16 cellular contexts compared by ENCODE assay signal in genomic region chr15:42344763-42345162, GRCh38. TPM values are rescaled to one million over a fixed set of nuclear protein-coding genes. Genes with fewer than 3 reads are reported as not detected.
DNase-seq lines count a peak whose midpoint lies in the region; ATAC-seq and TF ChIP-seq lines count a peak whose summit lies in the region.
"Had no signal": no experiment of that assay in that cellular context is flagged by ENCODE, and none has a peak within 500 bp of the region (broad histone marks: within the 10 kb centered on the region; RNA-seq: fewer than 3 reads in every experiment).

No MANE protein-coding gene starts in this region.

- DNase-seq in GM04504 (ENCODE audit: low read depth) (peak; percentile 66), RWPE2 (ENCODE audit: low spot score) (no peak), fibroblast of lung (ENCODE audit: low read depth in 2 of 2) (peak; percentile 54 to 77), pulmonary artery endothelial cell (ENCODE audit: low read depth, low spot score) (peak; percentile 11), NCI-H1694 treated with DMSO at 0.1 percent for 48 hours (lab: John Stamatoyannopoulos, UW) (no peak)
- DNase-seq in CD8-positive, alpha-beta memory T cell = no peak
- no peak for DNase-seq in effector memory CD8-positive, alpha-beta T cell
- DNase-seq: activated CD4-positive, alpha-beta T cell treated with anti-CD3 and anti-CD28 coated beads, Interleukin-2, amount 50 U/mL, for 4 hours; activated gamma-delta T cell treated with Interleukin-2 at 50 U/mL for 16 hours; COR-L47; midbrain; NCI-H1930; NK-92 treated with Interleukin-12 subunit alpha and Interleukin-12 subunit beta, amount 100 ng/mL, for 24 hours had no signal

- H3K36me3 ChIP-seq in RWPE2 (ENCODE audit: low read depth) (peaks cover 4% of the 10 kb centered on the region; the same call in 1 of the 2 replicates), fibroblast of lung (ENCODE audit: control insufficient read depth, insufficient read depth, low read length) (no peaks in the 10 kb centered on the region)
- no peaks in the 10 kb centered on the region for H3K36me3 ChIP-seq in CD8-positive, alpha-beta memory T cell (ENCODE audit: insufficient read depth, low read length)

- H3K27ac ChIP-seq in RWPE2 (ENCODE audit: poor library complexity, severe bottlenecking) (peak overlapping the region; percentile 39), fibroblast of lung (ENCODE audit: insufficient read depth, low read length) (no peak overlapping the region)
- no peak overlapping the region for H3K27ac ChIP-seq in CD8-positive, alpha-beta memory T cell (ENCODE audit: low read depth, low read length)
- H3K27ac ChIP-seq: prostate gland had no signal

- H3K36me3 Mint-ChIP-seq in CD8-positive, alpha-beta memory T cell = peaks cover 5 to 67% (median 25%) of the 10 kb centered on the region in 3 donors
- peaks cover 9% of the 10 kb centered on the region for H3K36me3 Mint-ChIP-seq in effector memory CD8-positive, alpha-beta T cell (ENCODE audit: insufficient read depth)

- no peaks in the 10 kb centered on the region for H3K9me3 Mint-ChIP-seq in CD8-positive, alpha-beta memory T cell
- no peaks in the 10 kb centered on the region for H3K9me3 Mint-ChIP-seq in effector memory CD8-positive, alpha-beta T cell

- H3K27me3 ChIP-seq in RWPE2 (ENCODE audit: insufficient read depth, poor library complexity, severe bottlenecking) (no peaks in the 10 kb centered on the region), fibroblast of lung (ENCODE audit: control insufficient read depth, insufficient read depth, low read length) (no peaks in the 10 kb centered on the region)
- no peaks in the 10 kb centered on the region for H3K27me3 ChIP-seq in CD8-positive, alpha-beta memory T cell (ENCODE audit: insufficient read depth, low read length, poor library complexity, severe bottlenecking)

- H2AFZ ChIP-seq in fibroblast of lung (ENCODE audit: low read length) = no peak overlapping the region

- CTCF ChIA-PET in CD8-positive, alpha-beta memory T cell (lab: Charles Lee) = no interaction called here

- H3K27me3 Mint-ChIP-seq in CD8-positive, alpha-beta memory T cell = no peaks in the 10 kb centered on the region
- no peaks in the 10 kb centered on the region for H3K27me3 Mint-ChIP-seq in effector memory CD8-positive, alpha-beta T cell

- no peaks in the 10 kb centered on the region for H4K20me1 ChIP-seq in fibroblast of lung (ENCODE audit: control insufficient read depth, extremely low read depth, insufficient read depth, low read length)

- POLR2A ChIA-PET in CD8-positive, alpha-beta memory T cell (lab: Charles Lee) = no interaction called here

- no peak overlapping the region for H3K4me3 Mint-ChIP-seq in CD8-positive, alpha-beta memory T cell
- H3K4me3 Mint-ChIP-seq in effector memory CD8-positive, alpha-beta T cell = no peak overlapping the region

- TF ChIP-seq CTCF in RWPE2 (IDR thresholded peaks at IDR 0.05; ENCODE audit: poor library complexity, severe bottlenecking) (no peak), fibroblast of lung (conservative IDR thresholded peaks at IDR 0.05 in 1 of 2, IDR thresholded peaks at IDR 0.05 in 1 of 2; ENCODE audit: low read depth in 1 of 2, low read length in 2 of 2) (no peak)

- H3K79me2 ChIP-seq in fibroblast of lung (ENCODE audit: control insufficient read depth, insufficient read depth, low read length) = no peaks in the 10 kb centered on the region

- H3K27ac Mint-ChIP-seq in CD8-positive, alpha-beta memory T cell = no peak overlapping the region
- H3K27ac Mint-ChIP-seq in effector memory CD8-positive, alpha-beta T cell = no peak overlapping the region

- H3K4me1 Mint-ChIP-seq in CD8-positive, alpha-beta memory T cell = peaks cover 0 to 2% (median 0%) of the 10 kb centered on the region in 3 donors
- no peaks in the 10 kb centered on the region for H3K4me1 Mint-ChIP-seq in effector memory CD8-positive, alpha-beta T cell (ENCODE audit: low read depth in 2 of 2)

- ATAC-seq in RWPE2 (ENCODE audit: low read depth) (peak; percentile 64), HG03460 (IDR thresholded peaks at IDR 0.05; ENCODE audit: unreplicated experiment) (no peak)
- no peak for ATAC-seq in effector memory CD8-positive, alpha-beta T cell (replicated peaks)

- H3K4me1 ChIP-seq in RWPE2 (ENCODE audit: insufficient read depth, poor library complexity, severe bottlenecking) = peaks cover 15% of the 10 kb centered on the region
- H3K4me1 ChIP-seq in fibroblast of lung (ENCODE audit: control insufficient read depth, extremely low read depth, insufficient read depth, low read length) = no peaks in the 10 kb centered on the region
- H3K4me1 ChIP-seq in CD8-positive, alpha-beta memory T cell (ENCODE audit: insufficient read depth, low read length) = no peaks in the 10 kb centered on the region
- H3K4me1 ChIP-seq: prostate gland had no signal

- no peaks in the 10 kb centered on the region for H3K9me3 ChIP-seq in RWPE2 (ENCODE audit: severe bottlenecking)
- H3K9me3 ChIP-seq in fibroblast of lung (ENCODE audit: control insufficient read depth, insufficient read depth, low read depth, low read length) = no peaks in the 10 kb centered on the region
- no peaks in the 10 kb centered on the region for H3K9me3 ChIP-seq in CD8-positive, alpha-beta memory T cell (ENCODE audit: low read length)
- H3K9me3 ChIP-seq: prostate gland had no signal

- no peak overlapping the region for H3K9ac ChIP-seq in fibroblast of lung (ENCODE audit: insufficient read depth, low read length)

- no peak overlapping the region for H3K4me2 ChIP-seq in fibroblast of lung (ENCODE audit: extremely low read depth, insufficient read depth, low read length)

- H3K4me3 ChIP-seq in RWPE2 (ENCODE audit: severe bottlenecking) (no peak overlapping the region), fibroblast of lung (replicated peaks in 1 of 4; ENCODE audit: control extremely low read depth in 1 of 4, insufficient read depth in 1 of 4, low read depth in 3 of 4, low read length in 4 of 4) (no peak overlapping the region)
- H3K4me3 ChIP-seq in CD8-positive, alpha-beta memory T cell (ENCODE audit: low read length) = no peak overlapping the region
- H3K4me3 ChIP-seq: coronary artery, prostate gland had no signal

RNA-seq across cellular contexts. Expression of gene CAPN3, which starts 14.5 kb away (rescaled TPM):
- 1.8 and 3.6 TPM in 2 replicates for total RNA-seq in fibroblast of lung
- 1.3 and 1.8 TPM in 2 replicates for polyA plus RNA-seq in fibroblast of lung
- polyA plus RNA-seq in fibroblast of lung (2012) = 0.48 and 0.80 TPM in 2 replicates
- 3.1 TPM in 1 of 2 replicates, not detected in the other for polyA minus RNA-seq in fibroblast of lung (ENCODE audit: low replicate concordance)
- total RNA-seq in pulmonary artery endothelial cell = 0.21 and 0.26 TPM in 2 replicates
- 1 to 10 TPM; 3.3 to 4.3 TPM for total RNA-seq in CD8-positive, alpha-beta memory T cell
- 1.1 TPM for polyA plus RNA-seq in CD8-positive, alpha-beta memory T cell

Comparison
In these comparisons a context has a peak if more than half of its experiments do, and no peak if none do; other contexts are left out.
1. DNase-seq: peak in GM04504 (single experiment), fibroblast of lung (2 of 2) and pulmonary artery endothelial cell (single experiment); none in RWPE2 (single experiment), CD8-positive, alpha-beta memory T cell (0 of 5), effector memory CD8-positive, alpha-beta T cell (0 of 3) and NCI-H1694 treated with DMSO at 0.1 percent for 48 hours (single experiment).